38 cellular contexts compared by ENCODE assay signal in genomic region chr16:82049484-82049883, GRCh38. TPM values are rescaled to one million over a fixed set of nuclear protein-coding genes. Genes with fewer than 3 reads are reported as not detected.
"Had no signal": no experiment of that assay in that cellular context is flagged by ENCODE, and none has a peak within 500 bp of the region (broad histone marks: within the 10 kb centered on the region; RNA-seq: fewer than 3 reads in every experiment).

No MANE protein-coding gene starts in this region.

- H3K4me3 ChIP-seq: ascending aorta, MG63, PC-9 had no signal

- H3K9me3 ChIP-seq: ascending aorta, MG63 had no signal

- H3K4me1 Mint-ChIP-seq: activated CD4-positive, alpha-beta T cell treated with anti-CD3 and anti-CD28 coated beads, Interleukin-2, amount 10 ng/mL, durations not matched to agents 24 days and 14 days; activated naive CD4-positive, alpha-beta T cell treated with anti-CD3 and anti-CD28 coated beads, Interleukin-2, amount 50 U/mL, for 24 hours; activated naive CD8-positive, alpha-beta T cell treated with anti-CD3 and anti-CD28 coated beads, Interleukin-2, amount 10 ng/mL, durations not matched to agents 7 days and 5 days; activated T-helper 17 cell treated with anti-CD3 and anti-CD28 coated beads, Interleukin-2, amount 50 U/mL, for 72 hours; T-cell; T-helper 17 cell had no signal

- H3K27ac ChIP-seq: ascending aorta, PC-9, RWPE1, WERI-Rb-1 had no signal

- ATAC-seq: activated CD8-positive, alpha-beta T cell treated with anti-CD3 and anti-CD28 coated beads for 36 hours; activated T-cell treated with anti-CD3 and anti-CD28 coated beads, Interleukin-2, amount 50 U/mL, for 72 hours; activated T-helper 17 cell treated with anti-CD3 and anti-CD28 coated beads, Interleukin-2, amount 50 U/mL, for 72 hours; Right ventricle myocardium inferior; SK-N-SH treated with all-trans-retinoic acid at 6 μM for 48 hours; T-cell; T-helper 17 cell had no signal

- DNase-seq: activated CD4-positive, alpha-beta T cell treated with anti-CD3 and anti-CD28 coated beads, Interleukin-2, amount 10 ng/mL, durations not matched to agents 24 days and 14 days; activated CD4-positive, alpha-beta T cell treated with anti-CD3 and anti-CD28 coated beads, Interleukin-2, amount 50 U/mL, for 4 hours; activated CD8-positive, alpha-beta T cell treated with anti-CD3 and anti-CD28 coated beads for 36 hours; activated effector memory CD4-positive, alpha-beta T cell treated with anti-CD3 and anti-CD28 coated beads, Interleukin-2, amount 50 U/mL, for 16 hours; activated naive CD4-positive, alpha-beta T cell treated with Interleukin-2 at 50 U/mL for 16 hours; activated naive CD8-positive, alpha-beta T cell treated with anti-CD3 and anti-CD28 coated beads, Interleukin-2, amount 10 ng/mL, durations not matched to agents 7 days and 5 days; activated T-cell treated with anti-CD3 and anti-CD28 coated beads, Interleukin-2, amount 50 U/mL, for 1 hour; activated T-cell treated with anti-CD3 and anti-CD28 coated beads, Interleukin-2, amount 50 U/mL, for 72 hours; amygdala; caudate nucleus; Kasumi-1; KG1; MG63; NCI-H1048; NCI-H1105 treated with DMSO at 0.1 percent for 48 hours; NCI-H1436; NCI-H1694; NCI-H1930; NCI-H2081 treated with DMSO at 0.1 percent for 48 hours; NCI-H226; NCI-H510A; NCI-H526; NCI-H748 treated with DMSO at 0.1 percent for 48 hours; PC-9; SIG-M5; T-cell; T-helper 17 cell; T-helper 9 cell; WERI-Rb-1 had no signal

- H3K4me2 ChIP-seq: PC-9 had no signal

- H3K36me3 ChIP-seq: ascending aorta, MG63, WERI-Rb-1 had no signal

- H3K27ac Mint-ChIP-seq: activated CD4-positive, alpha-beta T cell treated with anti-CD3 and anti-CD28 coated beads, Interleukin-2, amount 10 ng/mL, durations not matched to agents 24 days and 14 days; activated CD8-positive, alpha-beta T cell treated with anti-CD3 and anti-CD28 coated beads for 36 hours; activated naive CD4-positive, alpha-beta T cell treated with anti-CD3 and anti-CD28 coated beads, Interleukin-2, amount 50 U/mL, for 24 hours; activated naive CD8-positive, alpha-beta T cell treated with anti-CD3 and anti-CD28 coated beads, Interleukin-2, amount 10 ng/mL, durations not matched to agents 7 days and 5 days; activated T-cell treated with anti-CD3 and anti-CD28 coated beads, Interleukin-2, amount 50 U/mL, for 72 hours; activated T-helper 17 cell treated with anti-CD3 and anti-CD28 coated beads, Interleukin-2, amount 50 U/mL, for 72 hours; T-cell; T-helper 17 cell had no signal

- H3K36me3 Mint-ChIP-seq: activated naive CD4-positive, alpha-beta T cell treated with anti-CD3 and anti-CD28 coated beads, Interleukin-2, amount 50 U/mL, for 24 hours; activated naive CD8-positive, alpha-beta T cell treated with anti-CD3 and anti-CD28 coated beads, Interleukin-2, amount 10 ng/mL, durations not matched to agents 7 days and 5 days; T-cell had no signal

- H3K4me1 ChIP-seq: ascending aorta had no signal

- H3K27me3 ChIP-seq: ascending aorta, MG63 had no signal

- H2AFZ ChIP-seq: PC-9 had no signal

- H3K4me3 Mint-ChIP-seq: activated CD4-positive, alpha-beta T cell treated with anti-CD3 and anti-CD28 coated beads, Interleukin-2, amount 10 ng/mL, durations not matched to agents 24 days and 14 days; activated CD8-positive, alpha-beta T cell treated with anti-CD3 and anti-CD28 coated beads for 36 hours; activated naive CD4-positive, alpha-beta T cell treated with anti-CD3 and anti-CD28 coated beads, Interleukin-2, amount 50 U/mL, for 24 hours; activated naive CD8-positive, alpha-beta T cell treated with anti-CD3 and anti-CD28 coated beads, Interleukin-2, amount 10 ng/mL, durations not matched to agents 7 days and 5 days; activated T-cell treated with anti-CD3 and anti-CD28 coated beads, Interleukin-2, amount 50 U/mL, for 72 hours; activated T-helper 17 cell treated with anti-CD3 and anti-CD28 coated beads, Interleukin-2, amount 50 U/mL, for 72 hours; T-cell; T-helper 17 cell had no signal

- H3K9me3 Mint-ChIP-seq: activated CD4-positive, alpha-beta T cell treated with anti-CD3 and anti-CD28 coated beads, Interleukin-2, amount 10 ng/mL, durations not matched to agents 24 days and 14 days; activated CD8-positive, alpha-beta T cell treated with anti-CD3 and anti-CD28 coated beads for 36 hours; activated naive CD4-positive, alpha-beta T cell treated with anti-CD3 and anti-CD28 coated beads, Interleukin-2, amount 50 U/mL, for 24 hours; activated naive CD8-positive, alpha-beta T cell treated with anti-CD3 and anti-CD28 coated beads, Interleukin-2, amount 10 ng/mL, durations not matched to agents 7 days and 5 days; activated T-cell treated with anti-CD3 and anti-CD28 coated beads, Interleukin-2, amount 50 U/mL, for 72 hours; activated T-helper 17 cell treated with anti-CD3 and anti-CD28 coated beads, Interleukin-2, amount 50 U/mL, for 72 hours; T-cell had no signal

RNA-seq across cellular contexts. Expression of gene HSD17B2, which starts 14.4 kb away (rescaled TPM):
- total RNA-seq: activated CD4-positive, alpha-beta T cell treated with anti-CD3 and anti-CD28 coated beads, Interleukin-2, amount 10 ng/mL, durations not matched to agents 24 days and 14 days; activated CD8-positive, alpha-beta memory T cell treated with anti-CD3 and anti-CD28 coated beads for 36 hours; activated CD8-positive, alpha-beta T cell treated with anti-CD3 and anti-CD28 coated beads for 36 hours; activated naive CD8-positive, alpha-beta T cell treated with anti-CD3 and anti-CD28 coated beads, Interleukin-2, amount 10 ng/mL, durations not matched to agents 7 days and 5 days; activated T-cell treated with anti-CD3 and anti-CD28 coated beads, Interleukin-2, amount 50 U/mL, for 72 hours; activated T-helper 17 cell treated with anti-CD3 and anti-CD28 coated beads, Interleukin-2, amount 50 U/mL, for 72 hours; ascending aorta; OCI-LY7; PC-9; Right ventricle myocardium inferior; SK-MEL-5; T-cell; T-helper 17 cell had no signal

RNA-seq across cellular contexts. Expression of gene SDR42E1, which starts 38.2 kb away (rescaled TPM):
- total RNA-seq: SK-MEL-5 had no signal
